1 cellular context compared by ENCODE assay signal in genomic region chr6:41921712-41921998, GRCh38.
TF ChIP-seq lines count a peak whose summit lies in the region.

No MANE protein-coding gene starts in this region.

TF ChIP-seq in K562, 482 proteins besides CTCF, POLR2A, EP300 and RAD21 (continued from another document):
- TF ChIP-seq ZMIZ1 (IDR thresholded peaks at IDR 0.05; ENCODE audit: low read depth in 2 of 2, low read length in 2 of 2) (no peak), ZNF407 (IDR thresholded peaks at IDR 0.05; ENCODE audit: low read depth) (no peak), GABPB2 (CRISPR knock-in tag; conservative IDR thresholded peaks at IDR 0.05) (no peak), ZNF140 (CRISPR knock-in tag; IDR thresholded peaks at IDR 0.05) (no peak), NCOA6 (IDR thresholded peaks at IDR 0.05) (no peak), HBP1 (CRISPR knock-in tag; IDR thresholded peaks at IDR 0.05) (no peak), CCAR2 (IDR thresholded peaks at IDR 0.05; ENCODE audit: low read depth, low read length) (no peak), ZNF277 (CRISPR knock-in tag; IDR thresholded peaks at IDR 0.05; ENCODE audit: borderline replicate concordance) (no peak), SMARCB1 (IDR thresholded peaks at IDR 0.05; ENCODE audit: insufficient read length, low read depth) (no peak), KLF6 (CRISPR knock-in tag; IDR thresholded peaks at IDR 0.05; ENCODE audit: borderline replicate concordance) (no peak), TAF9B (IDR thresholded peaks at IDR 0.05; ENCODE audit: partially characterized antibody) (no peak), E2F4 (CRISPR knock-in tag; IDR thresholded peaks at IDR 0.05; ENCODE audit: low read depth) (no peak), HMG20B (CRISPR knock-in tag; IDR thresholded peaks at IDR 0.05) (no peak), JUND (IDR thresholded peaks at IDR 0.05; ENCODE audit: borderline replicate concordance, low read depth, low read length) (no peak), JUND (tag; IDR thresholded peaks at IDR 0.05; ENCODE audit: borderline replicate concordance, low read depth, low read length) (no peak), SMARCE1 (IDR thresholded peaks at IDR 0.05) (peak; percentile 18; the same call in 1 of the 2 replicates)
TF ChIP-seq in K562: peak in this region for 21.
